1 cellular context compared by ENCODE assay signal in the genomic region with DNA sequence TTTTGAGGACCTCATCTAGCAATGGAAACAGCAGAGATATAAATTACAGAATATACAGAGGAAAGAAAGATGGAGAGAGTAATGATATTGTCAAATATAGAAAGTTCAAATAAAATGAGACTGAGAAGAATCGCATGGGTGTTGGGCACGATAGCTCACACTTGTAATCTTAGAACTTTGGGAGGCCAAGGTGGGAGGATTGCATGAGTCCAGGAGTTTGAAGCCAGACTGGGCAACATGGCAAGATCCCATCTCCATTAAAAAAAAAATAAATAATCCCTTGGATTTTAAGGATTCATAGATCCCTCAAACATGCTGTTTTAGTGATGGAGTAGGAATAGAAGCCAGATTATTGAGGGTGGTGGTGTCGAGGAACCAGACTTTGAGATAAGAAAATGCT.
A peak's percentile ranks its signal among the peaks of the same experiment; 100 is the strongest.
TF ChIP-seq lines count a peak whose summit lies in the region.

No MANE protein-coding gene starts in this region.

TF ChIP-seq in HepG2, 621 proteins besides CTCF, POLR2A, EP300 and RAD21:
- no peak for TF ChIP-seq ZNF644 (CRISPR knock-in tag; IDR thresholded peaks at IDR 0.05; ENCODE audit: low read depth)
- no peak for TF ChIP-seq ZNF777 (CRISPR knock-in tag; IDR thresholded peaks at IDR 0.05)
- no peak for TF ChIP-seq HNF4G (IDR thresholded peaks at IDR 0.05; ENCODE audit: borderline replicate concordance, low read depth, low read length)
- no peak for TF ChIP-seq HNF4G (CRISPR knock-in tag; IDR thresholded peaks at IDR 0.05; ENCODE audit: borderline replicate concordance, low read depth)
- TF ChIP-seq ZNF121 (CRISPR knock-in tag; IDR thresholded peaks at IDR 0.05), result peak; percentile 67; the same call in 1 of the 2 replicates
- TF ChIP-seq ZNF510 (CRISPR knock-in tag; IDR thresholded peaks at IDR 0.05; ENCODE audit: low read depth), result no peak
